Comparison of ENCODE assay signal across 1 cellular context in the genomic region with DNA sequence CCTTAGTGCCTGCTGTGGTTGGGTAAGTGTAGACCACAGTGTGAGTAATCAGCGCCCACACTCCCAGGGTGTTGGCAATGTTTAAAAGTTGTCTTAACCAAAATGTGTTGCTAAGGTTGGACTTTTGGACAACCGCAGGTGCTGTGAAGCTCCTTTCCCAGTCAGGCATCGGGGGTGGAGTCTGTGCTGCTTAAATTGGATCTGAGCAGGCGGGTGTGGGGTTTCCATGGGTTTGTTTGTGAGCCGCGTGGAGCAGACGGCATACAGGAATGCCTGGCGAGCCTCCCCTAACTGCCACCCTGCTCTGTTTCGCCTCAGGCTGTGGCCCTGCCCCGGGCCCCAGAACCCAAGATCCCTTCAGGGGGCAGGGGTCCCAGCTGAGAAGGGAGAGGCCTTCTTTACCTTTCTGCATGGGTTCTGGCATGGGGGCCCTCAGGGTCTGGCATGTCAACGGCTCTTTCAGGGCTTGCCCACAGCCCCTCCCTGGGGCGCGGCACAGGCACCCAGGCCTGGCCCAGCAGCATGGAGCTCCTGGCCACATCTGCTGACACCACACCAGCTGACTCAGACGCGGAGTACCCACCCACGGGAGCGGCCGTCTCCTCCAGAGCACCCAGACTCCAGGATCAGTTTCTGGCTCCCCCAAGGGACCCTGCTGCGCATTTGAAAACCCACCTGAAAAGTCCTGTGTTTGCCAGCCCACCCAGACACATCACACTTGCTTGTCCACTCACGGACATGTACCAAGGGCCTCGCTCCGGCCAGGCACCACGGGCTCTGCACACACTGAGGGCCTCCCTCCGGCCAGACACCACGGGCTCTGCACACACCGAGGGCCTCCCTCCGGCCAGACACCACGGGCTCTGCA.
A peak's percentile ranks its signal among the peaks of the same experiment; 100 is the strongest.
TF ChIP-seq lines count a peak whose summit lies in the region.

No MANE protein-coding gene starts in this region.

TF ChIP-seq in liver, 16 proteins besides CTCF, POLR2A, EP300 and RAD21 (continued from another document):
- TF ChIP-seq, protein P1, sequence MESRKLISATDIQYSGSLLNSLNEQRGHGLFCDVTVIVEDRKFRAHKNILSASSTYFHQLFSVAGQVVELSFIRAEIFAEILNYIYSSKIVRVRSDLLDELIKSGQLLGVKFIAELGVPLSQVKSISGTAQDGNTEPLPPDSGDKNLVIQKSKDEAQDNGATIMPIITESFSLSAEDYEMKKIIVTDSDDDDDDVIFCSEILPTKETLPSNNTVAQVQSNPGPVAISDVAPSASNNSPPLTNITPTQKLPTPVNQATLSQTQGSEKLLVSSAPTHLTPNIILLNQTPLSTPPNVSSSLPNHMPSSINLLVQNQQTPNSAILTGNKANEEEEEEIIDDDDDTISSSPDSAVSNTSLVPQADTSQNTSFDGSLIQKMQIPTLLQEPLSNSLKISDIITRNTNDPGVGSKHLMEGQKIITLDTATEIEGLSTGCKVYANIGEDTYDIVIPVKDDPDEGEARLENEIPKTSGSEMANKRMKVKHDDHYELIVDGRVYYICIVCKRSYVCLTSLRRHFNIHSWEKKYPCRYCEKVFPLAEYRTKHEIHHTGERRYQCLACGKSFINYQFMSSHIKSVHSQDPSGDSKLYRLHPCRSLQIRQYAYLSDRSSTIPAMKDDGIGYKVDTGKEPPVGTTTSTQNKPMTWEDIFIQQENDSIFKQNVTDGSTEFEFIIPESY (IDR thresholded peaks at IDR 0.05), result no peak
- peak; percentile 68 for TF ChIP-seq REST (IDR thresholded peaks at IDR 0.05)
- peak; percentile 35 for TF ChIP-seq FOXA2 (IDR thresholded peaks at IDR 0.05)
- TF ChIP-seq NR2F2 (IDR thresholded peaks at IDR 0.05), result no peak
- TF ChIP-seq ATF3 (IDR thresholded peaks at IDR 0.05), result no peak
